Comparison of ENCODE assay signal across 10 cellular contexts in genomic region chr5:178112545-178112944, GRCh38. TPM values are rescaled to one million over a fixed set of nuclear protein-coding genes. Genes with fewer than 3 reads are reported as not detected.
DNase-seq lines count a peak whose midpoint lies in the region; ATAC-seq and TF ChIP-seq lines count a peak whose summit lies in the region.
"Had no signal": no experiment of that assay in that cellular context is flagged by ENCODE, and none has a peak within 500 bp of the region (broad histone marks: within the 10 kb centered on the region; RNA-seq: fewer than 3 reads in every experiment).

No MANE protein-coding gene starts in this region.

- H3K27ac Mint-ChIP-seq in chondrocyte (ENCODE audit: unreplicated experiment): no peak overlapping the region
- no peak overlapping the region for H3K27ac Mint-ChIP-seq in neural progenitor cell

- H3K9me3 Mint-ChIP-seq in chondrocyte (ENCODE audit: low read depth): no peaks in the 10 kb centered on the region
- H3K9me3 Mint-ChIP-seq in neural progenitor cell: no peaks in the 10 kb centered on the region

- H3K36me3 ChIP-seq in GM06990 (ENCODE audit: control insufficient read depth, insufficient read depth, low read length) (no peaks in the 10 kb centered on the region), OCI-LY3 (replicated peaks; ENCODE audit: low read depth, low read length) (no peaks in the 10 kb centered on the region), neural progenitor cell (no peaks in the 10 kb centered on the region)
- H3K36me3 ChIP-seq: colonic mucosa had no signal

- DNase-seq in GM06990 (ENCODE audit: extremely low read depth, insufficient read length): no peak
- DNase-seq in chondrocyte (ENCODE audit: low spot score): no peak
- no peak for DNase-seq in neural progenitor cell (ENCODE audit: low spot score)
- DNase-seq in hypothalamus (lab: John Stamatoyannopoulos, UW): no peak
- DNase-seq: KG1, NCI-H446 treated with DMSO at 0.1 percent for 48 hours had no signal

- H3K4me1 Mint-ChIP-seq in chondrocyte (ENCODE audit: low read depth): peaks cover 18% of the 10 kb centered on the region
- H3K4me1 Mint-ChIP-seq in neural progenitor cell: peaks cover 44% of the 10 kb centered on the region

- peaks cover 46% of the 10 kb centered on the region for H3K4me1 ChIP-seq in OCI-LY3 (ENCODE audit: low read length)
- H3K4me1 ChIP-seq in neural progenitor cell: peaks cover 37% of the 10 kb centered on the region

- H3K9ac ChIP-seq in OCI-LY3 (ENCODE audit: low read length): peak overlapping the region; percentile 47
- no peak overlapping the region for H3K9ac ChIP-seq in neural progenitor cell

- peak overlapping the region; percentile 99 for H3K4me2 ChIP-seq in OCI-LY3 (ENCODE audit: low read length)
- H3K4me2 ChIP-seq in neural progenitor cell: peak overlapping the region; percentile 99

- H3K9me3 ChIP-seq in OCI-LY3 (ENCODE audit: insufficient read depth, low read length) (peaks cover 5% of the 10 kb centered on the region; the same call in 1 of the 2 replicates), neural progenitor cell (ENCODE audit: low read depth) (no peaks in the 10 kb centered on the region)
- H3K9me3 ChIP-seq: colonic mucosa had no signal

- peaks cover 20% of the 10 kb centered on the region for H3K27me3 Mint-ChIP-seq in chondrocyte (ENCODE audit: low read depth)
- peaks cover 14% of the 10 kb centered on the region for H3K27me3 Mint-ChIP-seq in neural progenitor cell (ENCODE audit: insufficient read depth, low read depth)

- H3F3A ChIP-seq in neural progenitor cell (ENCODE audit: low read depth): peaks cover 57% of the 10 kb centered on the region

- H3K4me3 ChIP-seq in GM06990 (replicated peaks; ENCODE audit: low read depth, low read length): peak overlapping the region; percentile 54; the same call in 1 of the 2 replicates
- peak overlapping the region; percentile 79 for H3K4me3 ChIP-seq in OCI-LY3 (ENCODE audit: low read length)
- H3K4me3 ChIP-seq in neural progenitor cell: peak overlapping the region; percentile 77

- ATAC-seq in HG03045 (IDR thresholded peaks at IDR 0.05; ENCODE audit: unreplicated experiment): no peak
- ATAC-seq in HG02870 (IDR thresholded peaks at IDR 0.05; ENCODE audit: unreplicated experiment): no peak

- H3K4me3 Mint-ChIP-seq in chondrocyte (ENCODE audit: unreplicated experiment): peak overlapping the region; percentile 72
- H3K4me3 Mint-ChIP-seq in neural progenitor cell: peak overlapping the region; percentile 89

- H3K27me3 ChIP-seq in GM06990 (replicated peaks; ENCODE audit: control insufficient read depth, insufficient read depth, low read length) (no peaks in the 10 kb centered on the region), OCI-LY3 (ENCODE audit: low read depth, low read length) (peaks cover 21% of the 10 kb centered on the region), neural progenitor cell (peaks cover 12% of the 10 kb centered on the region)

- no peak for TF ChIP-seq CTCF in GM06990 (IDR thresholded peaks at IDR 0.05; ENCODE audit: insufficient read depth, low read length, poor library complexity, severe bottlenecking)
- TF ChIP-seq CTCF in OCI-LY3 (IDR thresholded peaks at IDR 0.05; ENCODE audit: low read depth, low read length): no peak
- TF ChIP-seq CTCF in chondrocyte (IDR thresholded peaks at IDR 0.05): no peak
- TF ChIP-seq CTCF in neural progenitor cell (IDR thresholded peaks at IDR 0.05): no peak

- H3K27ac ChIP-seq in OCI-LY3 (ENCODE audit: low read length) (no peak overlapping the region), neural progenitor cell (no peak overlapping the region)
- H3K27ac ChIP-seq: colonic mucosa had no signal

- H4K20me1 ChIP-seq in OCI-LY3 (ENCODE audit: insufficient read depth, low read length) (no peaks in the 10 kb centered on the region), neural progenitor cell (ENCODE audit: low read depth) (peaks cover 28% of the 10 kb centered on the region)

- H3K79me2 ChIP-seq in OCI-LY3 (ENCODE audit: low read length) (no peaks in the 10 kb centered on the region), neural progenitor cell (ENCODE audit: low read depth) (peaks cover 33% of the 10 kb centered on the region)

- H2AFZ ChIP-seq in OCI-LY3 (ENCODE audit: low read depth, low read length) (peak overlapping the region; percentile 40; the same call in 1 of the 2 replicates), neural progenitor cell (replicated peaks) (peak overlapping the region; percentile 84)

- H3K36me3 Mint-ChIP-seq in chondrocyte (ENCODE audit: low read depth): no peaks in the 10 kb centered on the region
- no peaks in the 10 kb centered on the region for H3K36me3 Mint-ChIP-seq in neural progenitor cell

RNA-seq across cellular contexts. Expression of gene N4BP3, which starts 0.8 kb away (rescaled TPM):
- 0.27 to 0.44 TPM (median 0.32 TPM) in 3 replicates for total RNA-seq in chondrocyte
- 4.1 and 12.8 TPM in 2 replicates for total RNA-seq in neural progenitor cell (ENCODE audit: low replicate concordance)

RNA-seq across cellular contexts. Expression of gene RMND5B, which starts 18.3 kb away (rescaled TPM):
- total RNA-seq in chondrocyte: 24.4 to 27.7 TPM (median 26.8 TPM) in 3 replicates
- total RNA-seq in neural progenitor cell (ENCODE audit: low replicate concordance): 25.3 and 25.5 TPM in 2 replicates

RNA-seq across cellular contexts. Expression of gene NHP2, which starts 41.1 kb away (rescaled TPM):
- total RNA-seq in chondrocyte (72.2 to 106 TPM (median 74.1 TPM) in 3 replicates), neural progenitor cell (ENCODE audit: low replicate concordance) (357 and 380 TPM in 2 replicates)
